ENCODE assay signal across 14 cellular contexts in genomic region chrX:115329282-115329681, GRCh38. TPM values are rescaled to one million over a fixed set of nuclear protein-coding genes. Genes with fewer than 3 reads are reported as not detected.
"Had no signal": no experiment of that assay in that cellular context is flagged by ENCODE, and none has a peak within 500 bp of the region (broad histone marks: within the 10 kb centered on the region; RNA-seq: fewer than 3 reads in every experiment).

No MANE protein-coding gene starts in this region.

RNA-seq across cellular contexts. Expression of gene LUZP4, which starts 39.8 kb away (rescaled TPM):
- total RNA-seq: activated B cell treated with CpG ODN at 0.5 μM for 24 hours; activated CD4-positive, alpha-beta memory T cell treated with anti-CD3 and anti-CD28 coated beads for 36 hours; activated CD4-positive, alpha-beta memory T cell treated with anti-CD3 and anti-CD28 coated beads, Interleukin-2, amount 10 ng/mL, durations not matched to agents 7 days and 5 days; activated CD4-positive, alpha-beta T cell treated with anti-CD3 and anti-CD28 coated beads for 36 hours; activated CD4-positive, alpha-beta T cell treated with anti-CD3 and anti-CD28 coated beads, Interleukin-2, amount 10 ng/mL, durations not matched to agents 24 days and 14 days; activated CD4-positive, alpha-beta T cell treated with anti-CD3 and anti-CD28 coated beads, Interleukin-2, amount 10 ng/mL, durations not matched to agents 7 days and 5 days; activated CD8-positive, alpha-beta memory T cell treated with anti-CD3 and anti-CD28 coated beads for 36 hours; activated CD8-positive, alpha-beta memory T cell treated with anti-CD3 and anti-CD28 coated beads, Interleukin-2, amount 10 ng/mL, durations not matched to agents 7 days and 5 days; activated CD8-positive, alpha-beta T cell treated with anti-CD3 and anti-CD28 coated beads for 36 hours; activated CD8-positive, alpha-beta T cell treated with anti-CD3 and anti-CD28 coated beads, Interleukin-2, amount 10 ng/mL, durations not matched to agents 7 days and 5 days; T-helper 1 cell treated with Interleukin-12 subunit alpha and Interleukin-12 subunit beta and Interleukin-4 antibody, amounts not matched to agents 30 ng/mL and 1 ng/mL, for 36 hours; T-helper 17 cell; T-helper 2 cell treated with Interferon-gamma antibody and Interleukin-4, amounts not matched to agents 100 ng/mL and 5 ng/mL, for 36 hours; WTC11 had no signal
